8 cellular contexts compared by ENCODE assay signal in the genomic region with DNA sequence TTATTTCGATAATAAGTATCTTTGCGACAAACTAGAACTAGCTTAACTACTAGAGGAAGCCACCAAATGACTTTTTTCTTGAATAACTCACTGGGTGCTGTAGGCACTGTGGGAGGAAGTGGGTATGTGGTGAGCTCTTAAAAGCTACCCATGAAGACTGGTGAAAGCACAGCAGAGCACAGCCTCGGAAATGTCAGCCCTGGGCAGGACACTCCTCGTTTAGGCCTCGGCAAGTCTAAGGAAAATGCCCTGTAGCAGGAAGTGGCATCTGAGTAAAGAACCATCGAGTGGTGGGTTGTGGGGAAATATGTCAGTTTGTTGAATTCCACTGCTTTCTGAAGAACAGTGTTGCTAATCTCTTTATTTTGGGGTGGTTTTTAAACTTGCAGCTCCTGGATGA. TPM values are rescaled to one million over a fixed set of nuclear protein-coding genes. Genes with fewer than 3 reads are reported as not detected.
DNase-seq lines count a peak whose midpoint lies in the region; ATAC-seq and TF ChIP-seq lines count a peak whose summit lies in the region.

No MANE protein-coding gene starts in this region.

- H3K36me3 ChIP-seq in neutrophil: peaks cover 84% of the 10 kb centered on the region
- H3K36me3 ChIP-seq in vagina: peaks cover 0 to 31% of the 10 kb centered on the region in 2 donors

- H3K4me1 ChIP-seq in neutrophil (ENCODE audit: control insufficient read depth in 1 of 2, insufficient read depth in 1 of 2, low read depth in 1 of 2, low read length in 1 of 2) (peaks cover 13 to 18% of the 10 kb centered on the region in 2 experiments), vagina (no peaks in the 10 kb centered on the region)

- TF ChIP-seq POLR2A in vagina (IDR thresholded peaks at IDR 0.05): no peak

- peak overlapping the region in 4 of 5 experiments; percentile 67 to 93 (median 90) for H3K27ac Mint-ChIP-seq in brain

- peak overlapping the region; percentile 40 for H3K4me3 ChIP-seq in GM12865 (ENCODE audit: low read depth, low read length)
- H3K4me3 ChIP-seq in neutrophil (ENCODE audit: low read depth in 1 of 2, low read length in 1 of 2): no peak overlapping the region
- H3K4me3 ChIP-seq in vagina: no peak overlapping the region

- intact Hi-C loops in vagina (cut with DNase I): no loop called here

- H3K27ac ChIP-seq in neutrophil: peak overlapping the region; percentile 57
- H3K27ac ChIP-seq in vagina: peak overlapping the region; percentile 12

- H3K4me3 Mint-ChIP-seq in brain: no peak overlapping the region

- H3K27me3 ChIP-seq in neutrophil (no peaks in the 10 kb centered on the region), vagina (no peaks in the 10 kb centered on the region)

- ATAC-seq in HG03064 (IDR thresholded peaks at IDR 0.05; ENCODE audit: low read depth, unreplicated experiment) (peak; percentile 58), HG03095 (IDR thresholded peaks at IDR 0.05; ENCODE audit: unreplicated experiment) (no peak)

- peaks cover 0 to 2% (median 0%) of the 10 kb centered on the region in 5 experiments for H3K9me3 Mint-ChIP-seq in brain

- H3K36me3 Mint-ChIP-seq in brain: peaks cover 46% of the 10 kb centered on the region

- DNase-seq in GM12865 (ENCODE audit: low read depth) (peak; percentile 84), T-helper 9 cell (peak; percentile 62), vagina (ENCODE audit: extremely low spot score in 2 of 2) (no peak), NCI-H146 (lab: John Stamatoyannopoulos, UW) (no peak)

- TF ChIP-seq CTCF in GM12865 (IDR thresholded peaks at IDR 0.05; ENCODE audit: insufficient read depth, low read depth, low read length, missing control alignments) (no peak), brain (conservative IDR thresholded peaks at IDR 0.05) (no peak), neutrophil (IDR thresholded peaks at IDR 0.05) (no peak), vagina (IDR thresholded peaks at IDR 0.05) (no peak)

- H3K9me3 ChIP-seq in neutrophil (no peaks in the 10 kb centered on the region), vagina (no peaks in the 10 kb centered on the region)

- H3K4me1 Mint-ChIP-seq in brain: peaks cover 40% of the 10 kb centered on the region

- H3K27me3 Mint-ChIP-seq in brain: no peaks in the 10 kb centered on the region

RNA-seq across cellular contexts. Expression of a gene that starts 44.0 kb away (rescaled TPM):
- polyA plus RNA-seq in brain (ENCODE audit: insufficient read depth, low read depth, low replicate concordance): 120 TPM
- total RNA-seq in vagina: 20.4 TPM

Comparison
In these comparisons a context has a peak if more than half of its experiments do, and no peak if none do; other contexts are left out.
1. DNase-seq: peak in GM12865 (single experiment) and T-helper 9 cell (single experiment); none in vagina (0 of 2) and NCI-H146 (single experiment).